In genomic region chr2:238334885-238335284, GRCh38 we compare ENCODE assay signal across 21 cellular contexts. TPM values are rescaled to one million over a fixed set of nuclear protein-coding genes. Genes with fewer than 3 reads are reported as not detected.
DNase-seq lines count a peak whose midpoint lies in the region; FAIRE-seq and TF ChIP-seq lines count a peak whose summit lies in the region.
"Had no signal": no experiment of that assay in that cellular context is flagged by ENCODE, and none has a peak within 500 bp of the region (broad histone marks: within the 10 kb centered on the region; RNA-seq: fewer than 3 reads in every experiment).

No MANE protein-coding gene starts in this region.

- H3K27ac ChIP-seq in Karpas-422 (ENCODE audit: low read length): peak overlapping the region; percentile 87
- peak overlapping the region; percentile 8 to 88 (median 87) for H3K27ac ChIP-seq in thyroid gland
- H3K27ac ChIP-seq: BLaER1 had no signal

- H3K27me3 ChIP-seq in Karpas-422 (ENCODE audit: low read length): no peaks in the 10 kb centered on the region
- H3K27me3 ChIP-seq in bronchial epithelial cell (ENCODE audit: control insufficient read depth, insufficient read depth, low read length): no peaks in the 10 kb centered on the region
- H3K27me3 ChIP-seq in thyroid gland: no peaks in the 10 kb centered on the region
- H3K27me3 ChIP-seq: BE2C, BLaER1 had no signal

- no peaks in the 10 kb centered on the region for H3K9me3 ChIP-seq in Karpas-422 (ENCODE audit: low read length)
- no peaks in the 10 kb centered on the region for H3K9me3 ChIP-seq in thyroid gland
- H3K9me3 ChIP-seq: BE2C, BLaER1 had no signal

- DNase-seq in Karpas-422 (peak; percentile 70), bronchial epithelial cell (ENCODE audit: low read depth) (no peak), thyroid gland (no peak), occipital lobe (lab: John Stamatoyannopoulos, UW) (no peak), hippocampal formation (lab: John Stamatoyannopoulos, UW) (no peak)
- DNase-seq in stimulated activated CD4-positive, alpha-beta T cell treated with anti-CD3 and anti-CD28 coated beads, Interleukin-2, amount 100 ng/mL, for 24 hours: no peak
- DNase-seq: 8988T; ACHN; BE2C; C1 segment of cervical spinal cord; CD4-positive, alpha-beta memory T cell; CD4-positive, CD25-positive, alpha-beta regulatory T cell; CD8-positive, alpha-beta memory T cell; COR-L47; DMS79 treated with DMSO at 0.1 percent for 48 hours; GF-D8 had no signal

- TF ChIP-seq POLR2A in thyroid gland (IDR thresholded peaks at IDR 0.05): no peak

- intact Hi-C loops in thyroid gland (cut with DNase I): no loop called here

- peak overlapping the region; percentile 30; the same call in 1 of the 2 replicates for H3K9ac ChIP-seq in Karpas-422 (ENCODE audit: low read length)
- H3K9ac ChIP-seq: BLaER1 had no signal

- H3K4me3 ChIP-seq in Karpas-422 (ENCODE audit: low read length) (no peak overlapping the region), bronchial epithelial cell (ENCODE audit: low read depth, low read length) (no peak overlapping the region), thyroid gland (replicated peaks in 1 of 3) (no peak overlapping the region)
- H3K4me3 ChIP-seq: BLaER1 had no signal

- H3K4me1 ChIP-seq in Karpas-422 (ENCODE audit: low read length) (peaks cover 70% of the 10 kb centered on the region), thyroid gland (peaks cover 28 to 32% of the 10 kb centered on the region in 2 donors)

- H3K4me2 ChIP-seq in Karpas-422 (ENCODE audit: low read depth, low read length, poor library complexity, severe bottlenecking): peak overlapping the region; percentile 41
- H3K4me2 ChIP-seq: BLaER1 had no signal

- H3K36me3 ChIP-seq in Karpas-422 (ENCODE audit: insufficient read depth, low read length): peaks cover 6% of the 10 kb centered on the region; the same call in 1 of the 2 replicates
- H3K36me3 ChIP-seq in bronchial epithelial cell (ENCODE audit: control insufficient read depth, insufficient read depth, low read length): peaks cover 6% of the 10 kb centered on the region
- H3K36me3 ChIP-seq in thyroid gland: peaks cover 0 to 6% of the 10 kb centered on the region in 2 donors
- H3K36me3 ChIP-seq: BE2C had no signal

- peaks cover 25% of the 10 kb centered on the region for H3K79me2 ChIP-seq in Karpas-422 (ENCODE audit: low read length)

- H4K20me1 ChIP-seq in Karpas-422 (ENCODE audit: insufficient read depth, low read depth, low read length): no peaks in the 10 kb centered on the region
- H4K20me1 ChIP-seq: BLaER1 had no signal

- no peaks in the 10 kb centered on the region for H3K9me2 ChIP-seq in Karpas-422 (replicated peaks; ENCODE audit: insufficient read depth, low read length)

- H2AFZ ChIP-seq in Karpas-422 (ENCODE audit: low read length): no peak overlapping the region

- 90 to 93% methylated on average over 6 of the region's 6 CpGs for WGBS in thyroid gland, 2 donors

- TF ChIP-seq CTCF in bronchial epithelial cell (IDR thresholded peaks at IDR 0.05; ENCODE audit: insufficient read depth, low read length, severe bottlenecking): no peak
- no peak for TF ChIP-seq CTCF in thyroid gland (IDR thresholded peaks at IDR 0.05)

- peak; percentile 43 for FAIRE-seq in bronchial epithelial cell (lab: Jason Lieb, UNC)
- FAIRE-seq: A204.1, G401.6, GM12892, GM18507 had no signal

RNA-seq across cellular contexts. Expression of gene TRAF3IP1, which starts 14.6 kb away (rescaled TPM):
- total RNA-seq in Karpas-422 (2014; rRNA removed; shearing (Covaris generic); ENCODE audit: low replicate concordance): 16.0 and 18.4 TPM in 2 replicates
- total RNA-seq in bronchial epithelial cell (9.2 and 11.4 TPM in 2 replicates), thyroid gland (10 to 100 TPM; 19.5 to 24.7 (median 22.2) TPM), occipital lobe (10.5 TPM)

RNA-seq across cellular contexts. Expression of gene PER2, which starts 46.5 kb away (rescaled TPM):
- 19.0 and 23.3 TPM in 2 replicates for total RNA-seq in Karpas-422 (2014; rRNA removed; shearing (Covaris generic); ENCODE audit: low replicate concordance)
- total RNA-seq in bronchial epithelial cell (11.3 and 19.1 TPM in 2 replicates), thyroid gland (10 to 100 TPM in 2 of 4 donors, 1 to 10 TPM in 2; 6.5 to 17.6 (median 9.6) TPM), occipital lobe (5.5 TPM)
